In the genomic region with DNA sequence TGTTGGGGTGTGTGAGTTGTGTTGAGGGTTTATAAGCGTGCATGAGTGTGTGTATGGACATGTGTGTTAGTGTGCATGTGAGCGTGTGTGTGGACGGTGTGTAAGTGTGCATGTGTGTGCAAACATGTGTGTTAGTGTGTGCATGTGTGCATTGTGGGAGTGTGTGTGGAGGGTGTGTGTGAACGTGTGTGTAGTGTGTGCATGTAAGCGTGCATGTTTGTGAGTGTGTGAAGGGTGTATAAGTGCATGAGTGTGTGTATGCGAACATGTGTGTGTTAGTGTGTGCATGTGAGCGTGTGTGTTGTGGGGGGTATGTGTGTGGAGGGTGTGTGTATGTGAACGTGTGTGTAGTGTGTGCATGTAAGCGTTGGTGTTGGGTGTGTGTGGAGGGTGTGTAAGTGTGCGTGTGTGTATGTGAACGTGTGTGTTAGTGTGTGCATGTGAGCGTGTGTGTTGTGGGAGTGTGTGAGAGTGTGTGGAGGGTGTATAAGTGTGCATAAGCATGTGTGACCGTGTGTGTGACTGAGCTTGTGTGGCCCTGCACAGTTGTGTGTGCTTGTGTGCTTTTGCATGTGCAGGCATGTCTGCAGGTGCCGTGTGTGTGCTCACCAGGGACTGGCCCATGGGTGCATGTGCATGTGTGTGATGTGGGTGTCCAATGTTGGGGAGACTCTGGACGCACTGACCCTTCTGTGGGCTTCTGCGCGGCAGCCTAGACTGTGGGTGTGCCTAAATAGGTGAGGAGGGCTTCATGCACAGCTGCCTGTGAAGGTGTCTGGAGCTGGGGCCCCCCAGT, we compare ENCODE assay signal across 18 cellular contexts.
"Had no signal": no experiment of that assay in that cellular context is flagged by ENCODE, and none has a peak within 500 bp of the region (broad histone marks: within the 10 kb centered on the region; RNA-seq: fewer than 3 reads in every experiment).

No MANE protein-coding gene starts in this region.

- H3K27me3 ChIP-seq: hepatocyte had no signal

- H3K4me1 Mint-ChIP-seq: activated T-helper 17 cell treated with anti-CD3 and anti-CD28 coated beads, Interleukin-2, amount 50 U/mL, for 72 hours; brain; central memory CD8-positive, alpha-beta T cell; stimulated activated naive CD8-positive, alpha-beta T cell treated with anti-CD3 and anti-CD28 coated beads, Interleukin-15, amount 100 ng/mL, for 72 hours had no signal

- H3K27me3 Mint-ChIP-seq: activated T-helper 17 cell treated with anti-CD3 and anti-CD28 coated beads, Interleukin-2, amount 50 U/mL, for 72 hours; central memory CD8-positive, alpha-beta T cell; stimulated activated naive CD8-positive, alpha-beta T cell treated with anti-CD3 and anti-CD28 coated beads, Interleukin-15, amount 100 ng/mL, for 72 hours had no signal

- H3K27ac ChIP-seq: hepatocyte, prostate gland, skin epidermis had no signal

- H3K36me3 Mint-ChIP-seq: brain, type B pancreatic cell had no signal

- H3K9me3 ChIP-seq: prostate gland had no signal

- H3K9me3 Mint-ChIP-seq: activated naive CD4-positive, alpha-beta T cell treated with anti-CD3 and anti-CD28 coated beads for 36 hours; activated T-helper 17 cell treated with anti-CD3 and anti-CD28 coated beads, Interleukin-2, amount 50 U/mL, for 72 hours; central memory CD8-positive, alpha-beta T cell; stimulated activated naive CD8-positive, alpha-beta T cell treated with anti-CD3 and anti-CD28 coated beads, Interleukin-15, amount 100 ng/mL, for 72 hours; type B pancreatic cell had no signal

- H3K36me3 ChIP-seq: prostate gland had no signal

- DNase-seq: activated CD4-positive, alpha-beta T cell treated with anti-CD3 and anti-CD28 coated beads, Interleukin-2, amount 50 U/mL, for 4 hours; activated naive CD4-positive, alpha-beta T cell treated with anti-CD3 and anti-CD28 coated beads for 36 hours; activated T-cell treated with anti-CD3 and anti-CD28 coated beads, Interleukin-2, amount 50 U/mL, for 1 hour; anterior cingulate cortex; cortex of kidney; effector CD8-positive, alpha-beta T cell; foreskin fibroblast; left colon; right cardiac atrium; stimulated activated CD4-positive, alpha-beta T cell treated with anti-CD3 and anti-CD28 coated beads, Interleukin-4, amount 100 ng/mL, for 1 hour; stimulated activated naive CD8-positive, alpha-beta T cell treated with anti-CD3 and anti-CD28 coated beads, Interleukin-15, amount 100 ng/mL, for 72 hours had no signal

- H3K4me1 ChIP-seq: prostate gland had no signal

- ATAC-seq: activated T-helper 17 cell treated with anti-CD3 and anti-CD28 coated beads, Interleukin-2, amount 50 U/mL, for 72 hours; left colon; right cardiac atrium; stimulated activated naive CD8-positive, alpha-beta T cell treated with anti-CD3 and anti-CD28 coated beads, Interleukin-15, amount 100 ng/mL, for 72 hours had no signal

- H3K27ac Mint-ChIP-seq: activated naive CD4-positive, alpha-beta T cell treated with anti-CD3 and anti-CD28 coated beads for 36 hours; activated T-helper 17 cell treated with anti-CD3 and anti-CD28 coated beads, Interleukin-2, amount 50 U/mL, for 72 hours; brain; stimulated activated naive CD8-positive, alpha-beta T cell treated with anti-CD3 and anti-CD28 coated beads, Interleukin-15, amount 100 ng/mL, for 72 hours; type B pancreatic cell had no signal

- H3K4me3 ChIP-seq: hepatocyte, prostate gland, skin epidermis had no signal

- H3K4me3 Mint-ChIP-seq: activated naive CD4-positive, alpha-beta T cell treated with anti-CD3 and anti-CD28 coated beads for 36 hours; activated T-helper 17 cell treated with anti-CD3 and anti-CD28 coated beads, Interleukin-2, amount 50 U/mL, for 72 hours; brain; central memory CD8-positive, alpha-beta T cell; stimulated activated naive CD8-positive, alpha-beta T cell treated with anti-CD3 and anti-CD28 coated beads, Interleukin-15, amount 100 ng/mL, for 72 hours; type B pancreatic cell had no signal
